Comparison of ENCODE assay signal across 9 cellular contexts in the genomic region with DNA sequence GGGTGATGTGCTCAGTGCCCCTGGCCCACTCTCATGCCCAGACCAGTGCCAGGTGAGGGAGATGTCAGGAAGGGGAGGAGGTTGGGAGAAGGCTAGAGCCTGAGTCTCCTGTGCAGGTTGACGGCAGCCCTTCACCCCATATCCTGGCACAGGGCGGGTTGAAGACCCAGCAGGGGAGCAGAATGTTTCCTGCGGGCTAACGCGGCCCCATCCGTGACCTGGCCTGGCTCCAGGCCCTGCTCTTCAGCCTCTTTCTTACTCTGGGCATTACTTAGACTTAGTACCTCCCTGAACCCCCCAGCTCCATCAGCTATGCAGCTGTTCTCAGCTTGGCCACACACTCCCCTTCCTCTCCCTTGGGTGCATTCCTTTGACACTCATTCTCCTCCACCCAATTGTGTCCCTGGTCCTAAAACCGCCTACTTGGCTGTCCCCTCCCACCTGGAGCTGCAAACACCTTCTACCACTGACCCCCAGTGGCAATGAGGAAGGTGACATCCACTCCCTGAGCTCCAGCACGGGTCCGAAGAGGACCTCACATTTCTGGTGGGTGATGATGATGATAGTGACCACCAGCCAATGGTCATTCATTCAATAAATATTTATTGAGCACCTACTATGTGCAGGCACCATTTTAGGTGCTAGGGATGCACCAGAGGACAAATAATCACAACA.
A peak's percentile ranks its signal among the peaks of the same experiment; 100 is the strongest.
DNase-seq lines count a peak whose midpoint lies in the region; ATAC-seq, FAIRE-seq and TF ChIP-seq lines count a peak whose summit lies in the region.
"Had no signal": no experiment of that assay in that cellular context is flagged by ENCODE, and none has a peak within 500 bp of the region (broad histone marks: within the 10 kb centered on the region; RNA-seq: fewer than 3 reads in every experiment).

No MANE protein-coding gene starts in this region.

- peak; percentile 26 to 61 for DNase-seq in cardiac muscle cell (ENCODE audit: low read depth in 1 of 2, low spot score in 1 of 2)
- no peak for DNase-seq in Right ventricle myocardium inferior (ENCODE audit: missing footprints)
- DNase-seq in NCI-H345 treated with DMSO at 0.1 percent for 48 hours (lab: John Stamatoyannopoulos, UW; ENCODE audit: unreplicated experiment): peak; percentile 10
- DNase-seq in H1 (ENCODE audit: low read depth in 1 of 2, low spot score in 2 of 2): peak in 1 of 2 experiments; percentile 52
- no peak for DNase-seq in osteoblast (ENCODE audit: insufficient read length, low spot score, missing footprints)
- DNase-seq in stimulated activated CD4-positive, alpha-beta T cell treated with anti-CD3 and anti-CD28 coated beads, Interleukin-4, amount 100 ng/mL, for 4 hours: no peak
- DNase-seq in ascending aorta (ENCODE audit: low spot score in 2 of 2): no peak
- DNase-seq: T-cell had no signal

- intact Hi-C loops in Right ventricle myocardium inferior (cut with DNase I): no loop called here
- intact Hi-C loops in ascending aorta (cut with DNase I): no loop called here

- H2BK5ac ChIP-seq in H1 (ENCODE audit: low read depth, low read length): peak overlapping the region; percentile 69; the same call in 1 of the 2 replicates

- H3K23ac ChIP-seq in H1 (ENCODE audit: insufficient read length): no peak overlapping the region

- H3K9ac ChIP-seq in H1 (replicated peaks in 1 of 4; ENCODE audit: extremely low read depth in 1 of 4, low read depth in 3 of 4, low read length in 3 of 4): no peak overlapping the region

- peak; percentile 64 to 75 for TF ChIP-seq RAD21 in H1 (IDR thresholded peaks at IDR 0.05 in 1 of 2, conservative IDR thresholded peaks at IDR 0.05 in 1 of 2; ENCODE audit: low read depth in 2 of 2, low read length in 2 of 2)

- no peak for FAIRE-seq in H1 (lab: Jason Lieb, UNC)

- H3K79me2 ChIP-seq in H1 (ENCODE audit: control insufficient read depth in 1 of 2, insufficient read depth in 2 of 2, low read length in 2 of 2): no peaks in the 10 kb centered on the region
- no peaks in the 10 kb centered on the region for H3K79me2 ChIP-seq in osteoblast (ENCODE audit: insufficient read depth, low read length)

- peak overlapping the region; percentile 36 for H4K8ac ChIP-seq in H1 (ENCODE audit: extremely low read depth, insufficient read depth, low read length)

- H4K20me1 ChIP-seq in H1 (replicated peaks in 1 of 2; ENCODE audit: control insufficient read depth in 1 of 2, insufficient read depth in 2 of 2, low read length in 2 of 2) (no peaks in the 10 kb centered on the region), osteoblast (ENCODE audit: insufficient read depth, low read length) (no peaks in the 10 kb centered on the region)

- H3K9me3 ChIP-seq in cardiac muscle cell (ENCODE audit: low read depth) (no peaks in the 10 kb centered on the region), H1 (ENCODE audit: insufficient read depth in 2 of 2, low read depth in 1 of 2, low read length in 1 of 2) (no peaks in the 10 kb centered on the region), osteoblast (ENCODE audit: low read depth, low read length) (no peaks in the 10 kb centered on the region), ascending aorta (no peaks in the 10 kb centered on the region)

- 76% methylated on average over 9 of the region's 9 CpGs; no CpG with 5 or more reads in 1 of the 2 experiments for WGBS in H1 (ENCODE audit: extremely low coverage in 1 of 2, insufficient coverage in 1 of 2, insufficient read length in 1 of 2, insufficient replicate concordance in 2 of 2, low coverage in 1 of 2, low lambda C conversion rate in 2 of 2, missing lambda C conversion rate in 1 of 2), 2 experiments

- peak overlapping the region; percentile 79; the same call in 1 of the 2 replicates for H3K18ac ChIP-seq in H1 (ENCODE audit: extremely low read depth, low read length)

- H3K27me3 ChIP-seq in cardiac muscle cell (no peaks in the 10 kb centered on the region), H1 (replicated peaks in 1 of 4; ENCODE audit: control insufficient read depth in 3 of 4, extremely low read depth in 1 of 4, insufficient read depth in 3 of 4, low read length in 3 of 4) (no peaks in the 10 kb centered on the region), osteoblast (ENCODE audit: insufficient read depth, low read length) (no peaks in the 10 kb centered on the region), ascending aorta (no peaks in the 10 kb centered on the region)

- H4K91ac ChIP-seq in H1 (replicated peaks; ENCODE audit: insufficient read length, low read length): peak overlapping the region; percentile 29

- H3K36me3 ChIP-seq in cardiac muscle cell (no peaks in the 10 kb centered on the region), H1 (ENCODE audit: control insufficient read depth in 2 of 4, insufficient read depth in 4 of 4, low read length in 3 of 4) (no peaks in the 10 kb centered on the region), osteoblast (ENCODE audit: insufficient read depth, low read length) (no peaks in the 10 kb centered on the region), ascending aorta (no peaks in the 10 kb centered on the region)

- no peak for TF ChIP-seq POLR2A in H1 (IDR thresholded peaks at IDR 0.05; ENCODE audit: control extremely low read depth in 1 of 2, low read depth in 2 of 2, low read length in 2 of 2)

- no peak overlapping the region for H3K14ac ChIP-seq in H1 (ENCODE audit: insufficient read length)

- no peaks in the 10 kb centered on the region for H3K79me1 ChIP-seq in H1 (ENCODE audit: low read depth, low read length)

- H3K4ac ChIP-seq in H1 (replicated peaks; ENCODE audit: insufficient read length, low read depth, low read length): peak overlapping the region; percentile 27

- TF ChIP-seq CTCF in cardiac muscle cell (IDR thresholded peaks at IDR 0.05; ENCODE audit: low read depth, low read length) (no peak), H1 (IDR thresholded peaks at IDR 0.05; ENCODE audit: control extremely low read depth in 1 of 3, insufficient read depth in 1 of 3, low read depth in 1 of 3, low read length in 3 of 3) (peak; percentile 45 to 58 (median 46)), osteoblast (IDR thresholded peaks at IDR 0.05; ENCODE audit: extremely low read depth, low read depth, low read length) (no peak), ascending aorta (IDR thresholded peaks at IDR 0.05) (no peak)

- TF ChIP-seq EP300 in H1 (IDR thresholded peaks at IDR 0.05; ENCODE audit: borderline replicate concordance in 1 of 2, low read depth in 2 of 2, low read length in 2 of 2): no peak

- CTCF ChIA-PET in H1 (lab: Charles Lee; ENCODE audit: partially characterized antibody): interaction anchor here (0.6 to 4.1 kb wide), 44 partner anchors 9 to 829 kb away, joined by 3 to 21 read pairs (median 4); no protein-coding TSS in a partner anchor

- H2AFZ ChIP-seq in H1 (ENCODE audit: low read length) (no peak overlapping the region), osteoblast (ENCODE audit: low read length) (no peak overlapping the region)

- H2BK20ac ChIP-seq in H1 (ENCODE audit: low read length): no peak overlapping the region

- no peaks in the 10 kb centered on the region for H3K4me1 ChIP-seq in cardiac muscle cell (ENCODE audit: low read depth)
- H3K4me1 ChIP-seq in H1 (replicated peaks in 1 of 4; ENCODE audit: control insufficient read depth in 3 of 4, insufficient read depth in 4 of 4, low read length in 3 of 4): peaks cover 0 to 5% (median 0%) of the 10 kb centered on the region in 4 experiments; a peak in 2 of 7 replicates
- H3K4me1 ChIP-seq in osteoblast (ENCODE audit: insufficient read depth, low read length): no peaks in the 10 kb centered on the region
- H3K4me1 ChIP-seq in ascending aorta: no peaks in the 10 kb centered on the region

- ATAC-seq in Right ventricle myocardium inferior (no peak), HG03460 (IDR thresholded peaks at IDR 0.05; ENCODE audit: unreplicated experiment) (no peak)
- ATAC-seq: T-cell had no signal

- H3K4me2 ChIP-seq in H1 (ENCODE audit: insufficient read depth in 1 of 2, low read depth in 2 of 2, low read length in 2 of 2): no peak overlapping the region
- no peak overlapping the region for H3K4me2 ChIP-seq in osteoblast (ENCODE audit: insufficient read depth, low read length)

- H2BK120ac ChIP-seq in H1 (replicated peaks; ENCODE audit: low read depth, low read length): no peak overlapping the region

- peak overlapping the region; percentile 6; the same call in 1 of the 2 replicates for H2BK12ac ChIP-seq in H1 (ENCODE audit: low read depth, low read length)

- no peak overlapping the region for H3K56ac ChIP-seq in H1 (replicated peaks; ENCODE audit: insufficient read length, low read depth, low read length)

- H3K27ac ChIP-seq in cardiac muscle cell: no peak overlapping the region
- no peak overlapping the region for H3K27ac ChIP-seq in H1 (ENCODE audit: low read depth, low read length)
- H3K27ac ChIP-seq in osteoblast (ENCODE audit: low read depth, low read length): no peak overlapping the region
- H3K27ac ChIP-seq in ascending aorta: no peak overlapping the region

- H2AK5ac ChIP-seq in H1 (ENCODE audit: low read depth, low read length): no peak overlapping the region

- H2BK15ac ChIP-seq in H1 (ENCODE audit: low read length): no peak overlapping the region

- no peaks in the 10 kb centered on the region for H3K23me2 ChIP-seq in H1 (ENCODE audit: low read depth, low read length)

- POLR2A ChIA-PET in H1 (lab: Charles Lee; ENCODE audit: partially characterized antibody): no interaction called here

- no peak overlapping the region for H4K5ac ChIP-seq in H1 (ENCODE audit: insufficient read length, low read depth, low read length)

- H3K4me3 ChIP-seq in cardiac muscle cell (no peak overlapping the region), H1 (ENCODE audit: extremely low read depth in 1 of 4, insufficient read depth in 2 of 4, low read depth in 3 of 4, low read length in 4 of 4) (no peak overlapping the region), osteoblast (ENCODE audit: insufficient read depth, low read length) (no peak overlapping the region), ascending aorta (no peak overlapping the region)

TF ChIP-seq in H1, 55 proteins besides CTCF, POLR2A, EP300 and RAD21:
- no peak for TF ChIP-seq CTBP2 (IDR thresholded peaks at IDR 0.05; ENCODE audit: borderline replicate concordance, insufficient read depth, insufficient read length, low read length)
- TF ChIP-seq, protein P1, sequence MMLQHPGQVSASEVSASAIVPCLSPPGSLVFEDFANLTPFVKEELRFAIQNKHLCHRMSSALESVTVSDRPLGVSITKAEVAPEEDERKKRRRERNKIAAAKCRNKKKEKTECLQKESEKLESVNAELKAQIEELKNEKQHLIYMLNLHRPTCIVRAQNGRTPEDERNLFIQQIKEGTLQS (IDR thresholded peaks at IDR 0.05; ENCODE audit: insufficient read depth, low read depth, low read length): no peak
- TF ChIP-seq YY1 (IDR thresholded peaks at IDR 0.05; ENCODE audit: low read depth, low read length): no peak
- TF ChIP-seq JUND (IDR thresholded peaks at IDR 0.05; ENCODE audit: low read length): no peak
- TF ChIP-seq CREB1 (IDR thresholded peaks at IDR 0.05): peak; percentile 19; the same call in 1 of the 2 replicates
- no peak for TF ChIP-seq E2F6 (IDR thresholded peaks at IDR 0.05)

Comparison
In these comparisons a context has a peak if more than half of its experiments do, and no peak if none do; other contexts are left out.
1. DNase-seq: peak in cardiac muscle cell (2 of 2) and NCI-H345 treated with DMSO at 0.1 percent for 48 hours (single experiment); none in Right ventricle myocardium inferior (single experiment), osteoblast (single experiment), stimulated activated CD4-positive, alpha-beta T cell treated with anti-CD3 and anti-CD28 coated beads, Interleukin-4, amount 100 ng/mL, for 4 hours (0 of 2) and ascending aorta (0 of 2).
2. CTCF ChIP-seq: peak in H1 (3 of 3); none in cardiac muscle cell (single experiment), osteoblast (single experiment) and ascending aorta (0 of 3).